ENCODE assay signal across 18 cellular contexts in the genomic region with DNA sequence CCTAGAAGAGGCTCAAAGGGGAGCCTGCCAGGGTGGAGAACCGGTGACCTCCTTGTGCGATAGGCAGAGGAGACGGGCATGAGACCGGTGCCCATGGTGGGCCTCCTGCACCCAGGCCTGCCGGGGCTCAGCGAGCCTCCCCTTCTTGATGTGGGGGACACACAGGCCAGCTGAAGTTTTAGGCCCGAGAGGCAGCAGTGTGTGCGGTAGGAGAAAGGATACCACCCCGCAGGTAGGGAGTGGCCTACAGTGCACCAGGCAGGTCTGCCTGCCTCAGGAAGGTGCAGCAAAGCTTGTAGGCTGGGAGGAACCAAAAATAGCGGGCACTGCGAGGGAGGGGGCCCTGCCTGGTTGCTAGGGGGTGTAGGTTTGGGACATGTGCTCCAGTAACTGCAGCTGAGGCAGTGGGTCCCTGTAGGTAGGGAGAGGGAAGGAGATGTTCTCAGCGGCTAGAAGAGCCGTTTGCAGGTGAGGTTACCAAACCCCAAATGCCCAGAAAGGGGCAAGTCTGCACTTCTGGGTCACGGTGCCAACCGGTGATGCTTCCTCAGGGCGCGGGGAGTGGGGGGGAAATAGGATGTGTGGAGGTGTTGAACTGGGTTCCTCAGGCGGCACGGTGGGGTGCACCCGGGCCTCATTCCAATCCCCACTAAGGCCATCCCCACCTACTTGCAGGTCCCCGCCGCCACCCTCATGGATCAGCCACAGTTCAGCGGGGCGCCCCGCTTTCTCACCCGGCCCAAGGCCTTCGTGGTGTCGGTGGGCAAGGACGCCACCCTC. TPM values are rescaled to one million over a fixed set of nuclear protein-coding genes. Genes with fewer than 3 reads are reported as not detected.
DNase-seq lines count a peak whose midpoint lies in the region; ATAC-seq and TF ChIP-seq lines count a peak whose summit lies in the region.
"Had no signal": no experiment of that assay in that cellular context is flagged by ENCODE, and none has a peak within 500 bp of the region (broad histone marks: within the 10 kb centered on the region; RNA-seq: fewer than 3 reads in every experiment).

No MANE protein-coding gene starts in this region.

- no peak for DNase-seq in activated naive CD4-positive, alpha-beta T cell treated with anti-CD3 and anti-CD28 coated beads, Interleukin-2, amount 10 ng/mL, durations not matched to agents 7 days and 5 days
- no peak for DNase-seq in activated naive CD4-positive, alpha-beta T cell treated with anti-CD3 and anti-CD28 coated beads, Interleukin-2, amount 50 U/mL, for 16 hours
- DNase-seq in IMR-90 (no peak), head of caudate nucleus (peak; percentile 53 to 97 (median 83)), psoas muscle (no peak), cerebellar cortex (ENCODE audit: low spot score) (no peak)
- DNase-seq: activated CD8-positive, alpha-beta memory T cell treated with anti-CD3 and anti-CD28 coated beads, Interleukin-2, amount 50 U/mL, for 4 hours; Caco-2; endodermal cell; GF-D8; NCI-H2107; NCI-H748 treated with DMSO at 0.1 percent for 48 hours; PC-3; SK-N-SH had no signal

- peaks cover 8% of the 10 kb centered on the region for H3K4me1 Mint-ChIP-seq in activated naive CD4-positive, alpha-beta T cell treated with anti-CD3 and anti-CD28 coated beads, Interleukin-2, amount 10 ng/mL, durations not matched to agents 7 days and 5 days

- no peak overlapping the region for H2BK20ac ChIP-seq in IMR-90 (ENCODE audit: low read depth, low read length)

- intact Hi-C loops in IMR-90 (cut with micrococcal nuclease), result loop anchor here (5.0 kb wide), 1 partner anchor 246 kb away; a partner anchor contains a TSS
- intact Hi-C loops in head of caudate nucleus (cut with DNase I), result no loop called here
- intact Hi-C loops in psoas muscle (cut with DNase I), result loop anchor here in 1 of 2 donors (5.0 to 10.0 kb wide), 2 partner anchors 66 to 274 kb away; partner anchors contain the start of gene RNF187

- H3K36me3 Mint-ChIP-seq in activated naive CD4-positive, alpha-beta T cell treated with anti-CD3 and anti-CD28 coated beads, Interleukin-2, amount 10 ng/mL, durations not matched to agents 7 days and 5 days, result no peaks in the 10 kb centered on the region

- H3K9me3 Mint-ChIP-seq in activated naive CD4-positive, alpha-beta T cell treated with anti-CD3 and anti-CD28 coated beads, Interleukin-2, amount 10 ng/mL, durations not matched to agents 7 days and 5 days, result no peaks in the 10 kb centered on the region

- peaks cover 16% of the 10 kb centered on the region for H3K27me3 Mint-ChIP-seq in activated naive CD4-positive, alpha-beta T cell treated with anti-CD3 and anti-CD28 coated beads, Interleukin-2, amount 10 ng/mL, durations not matched to agents 7 days and 5 days

- BruUV-seq in IMR-90 (replicated peaks; lab: Mats Ljungman, UMichigan), result no TSS peak

- no peak overlapping the region for H4K8ac ChIP-seq in IMR-90 (ENCODE audit: low read depth in 2 of 2, low read length in 2 of 2)

- no peak overlapping the region for H2BK15ac ChIP-seq in IMR-90 (ENCODE audit: low read depth, low read length)

- H3K56ac ChIP-seq in IMR-90 (ENCODE audit: extremely low read depth, insufficient read depth, low read length), result no peak overlapping the region

- no peak overlapping the region for H3K9ac ChIP-seq in IMR-90 (ENCODE audit: low read depth, low read length)
- H3K9ac ChIP-seq: SK-N-SH had no signal

- no peak for TF ChIP-seq RAD21 in IMR-90 (IDR thresholded peaks at IDR 0.05; ENCODE audit: low read length)

- in situ Hi-C loops in IMR-90 (cut with MboI; ENCODE audit: low sequenced_read_pairs), result no loop called here

- H3K4me1 ChIP-seq in IMR-90 (ENCODE audit: control insufficient read depth, insufficient read depth, low read length) (peaks cover 10% of the 10 kb centered on the region; the same call in 1 of the 2 replicates), psoas muscle (peaks cover 58% of the 10 kb centered on the region)
- H3K4me1 ChIP-seq: Caco-2 had no signal

- TF ChIP-seq CTCF in IMR-90 (conservative IDR thresholded peaks at IDR 0.05; ENCODE audit: low read depth, low read length), result no peak
- TF ChIP-seq CTCF in psoas muscle (IDR thresholded peaks at IDR 0.05), result no peak

- H2AK5ac ChIP-seq in IMR-90 (ENCODE audit: low read depth, low read length), result no peak overlapping the region

- no peak overlapping the region for H3K18ac ChIP-seq in IMR-90 (ENCODE audit: low read depth, low read length)

- no peak overlapping the region for H3K27ac Mint-ChIP-seq in activated naive CD4-positive, alpha-beta T cell treated with anti-CD3 and anti-CD28 coated beads, Interleukin-2, amount 10 ng/mL, durations not matched to agents 7 days and 5 days
- H3K27ac Mint-ChIP-seq: endodermal cell had no signal

- peaks cover 4% of the 10 kb centered on the region; the same call in 1 of the 2 replicates for H3K9me1 ChIP-seq in IMR-90 (ENCODE audit: insufficient read depth, low read length)

- TF ChIP-seq POLR2A in IMR-90 (IDR thresholded peaks at IDR 0.05; ENCODE audit: low read depth, low read length), result no peak

- no peak overlapping the region for H4K5ac ChIP-seq in IMR-90 (ENCODE audit: low read depth, low read length)

- H3K9me3 ChIP-seq in IMR-90 (ENCODE audit: control insufficient read depth, insufficient read depth, low read length) (no peaks in the 10 kb centered on the region), psoas muscle (no peaks in the 10 kb centered on the region)
- H3K9me3 ChIP-seq: Caco-2, ovary, SK-N-SH had no signal

- H3K4me2 ChIP-seq in IMR-90 (ENCODE audit: low read depth, low read length), result no peak overlapping the region
- H3K4me2 ChIP-seq: SK-N-SH, smooth muscle cell had no signal

- no peak overlapping the region for H3K4ac ChIP-seq in IMR-90 (ENCODE audit: low read depth, low read length)

- H3K4me3 Mint-ChIP-seq in activated naive CD4-positive, alpha-beta T cell treated with anti-CD3 and anti-CD28 coated beads, Interleukin-2, amount 10 ng/mL, durations not matched to agents 7 days and 5 days, result peak overlapping the region; percentile 39
- H3K4me3 Mint-ChIP-seq: endodermal cell had no signal

- CTCF ChIA-PET in activated naive CD4-positive, alpha-beta T cell treated with anti-CD3 and anti-CD28 coated beads, Interleukin-2, amount 10 ng/mL, durations not matched to agents 7 days and 5 days (lab: Charles Lee), result no interaction called here
- CTCF ChIA-PET in IMR-90 (lab: Yijun Ruan, JAX), result no interaction called here

- no peak overlapping the region for H2BK120ac ChIP-seq in IMR-90 (ENCODE audit: low read depth, low read length)

- H2BK5ac ChIP-seq in IMR-90 (ENCODE audit: low read depth, low read length, poor library complexity, severe bottlenecking), result no peak overlapping the region

- H3K79me1 ChIP-seq in IMR-90 (ENCODE audit: low read depth in 1 of 2, low read length in 2 of 2), result peaks cover 0 to 13% of the 10 kb centered on the region in 2 experiments; a peak in 2 of 4 replicates

- peak overlapping the region; percentile 28 for H2AK9ac ChIP-seq in IMR-90 (replicated peaks; ENCODE audit: low read depth, low read length, poor library complexity)

- no peak overlapping the region for H4K91ac ChIP-seq in IMR-90 (ENCODE audit: insufficient read depth, low read depth, low read length)

- peaks cover 3% of the 10 kb centered on the region; the same call in 1 of the 2 replicates for H3K36me3 ChIP-seq in IMR-90 (ENCODE audit: control insufficient read depth, insufficient read depth, low read length)
- H3K36me3 ChIP-seq in psoas muscle (ENCODE audit: insufficient read depth in 1 of 2, low read depth in 1 of 2), result peaks cover 0 to 27% of the 10 kb centered on the region in 2 donors
- H3K36me3 ChIP-seq: ovary had no signal

- no peak overlapping the region for H3K14ac ChIP-seq in IMR-90 (replicated peaks; ENCODE audit: low read depth, low read length)

- no peak overlapping the region for H3K4me3 ChIP-seq in IMR-90 (ENCODE audit: insufficient read depth, low read depth, low read length)
- H3K4me3 ChIP-seq in psoas muscle, result peak overlapping the region; percentile 91
- H3K4me3 ChIP-seq: ovary, smooth muscle cell had no signal

- H3K27me3 ChIP-seq in IMR-90 (ENCODE audit: control insufficient read depth, insufficient read depth, low read length), result no peaks in the 10 kb centered on the region; the same call in 1 of the 2 replicates
- no peaks in the 10 kb centered on the region for H3K27me3 ChIP-seq in psoas muscle (ENCODE audit: insufficient read depth in 3 of 3, low read length in 2 of 3)
- H3K27me3 ChIP-seq: ovary had no signal

- no peak overlapping the region for H2AFZ ChIP-seq in IMR-90 (replicated peaks; ENCODE audit: low read length, poor library complexity)

- dilution Hi-C loops in IMR-90 (cut with HindIII; ENCODE audit: low sequenced_read_pairs, unreplicated experiment), result no loop called here

- 93% methylated on average over 3 of the region's 29 CpGs; no CpG with 5 or more reads in 1 of the 2 experiments for WGBS in IMR-90 (ENCODE audit: extremely low coverage in 2 of 2, insufficient read length in 1 of 2), 2 experiments
- WGBS in psoas muscle, 3 donors, result 38 to 62% (median 54%) methylated on average over 26 to 29 of the region's 29 CpGs

- H3K27ac ChIP-seq in IMR-90 (ENCODE audit: insufficient read depth, low read length), result no peak overlapping the region
- H3K27ac ChIP-seq in psoas muscle, result peak overlapping the region; percentile 99
- H3K27ac ChIP-seq: ovary had no signal

- POLR2A ChIA-PET in IMR-90 (lab: Charles Lee; ENCODE audit: unreplicated experiment), result no interaction called here

- H4K20me1 ChIP-seq in IMR-90 (ENCODE audit: insufficient read depth, low read length), result peaks cover 5% of the 10 kb centered on the region; the same call in 1 of the 2 replicates

- ATAC-seq in IMR-90 (ENCODE audit: low read depth), result no peak
- no peak for ATAC-seq in psoas muscle
- ATAC-seq in GM19395 (IDR thresholded peaks at IDR 0.05; ENCODE audit: unreplicated experiment), result no peak
- no peak for ATAC-seq in GM19324 (IDR thresholded peaks at IDR 0.05; ENCODE audit: low FRiP score, unreplicated experiment)
- ATAC-seq: PC-3 had no signal

- H3K23ac ChIP-seq in IMR-90 (ENCODE audit: low read depth, low read length), result no peak overlapping the region

TF ChIP-seq in IMR-90, 13 proteins besides CTCF, POLR2A, EP300 and RAD21 (continues in another document):
- TF ChIP-seq RFX5 (IDR thresholded peaks at IDR 0.05; ENCODE audit: low read depth, low read length), result no peak
- no peak for TF ChIP-seq NFE2L2 (IDR thresholded peaks at IDR 0.05; ENCODE audit: low read depth, low read length)

RNA-seq across cellular contexts. Expression of gene OBSCN, which starts 3.4 kb away (rescaled TPM):
- total RNA-seq in IMR-90 (2012; rRNA removed) (4.1 and 4.2 TPM in 2 replicates), psoas muscle (1,000 to 10,000 TPM; 1,061 to 1,869 (median 1,568) TPM)
- polyA plus RNA-seq in IMR-90 (2012; rRNA removed) (9.5 and 10.0 TPM in 2 replicates), psoas muscle (100 to 1,000 TPM; 397 to 658 (median 442) TPM)
- polyA plus RNA-seq in IMR-90 (2012; cell fraction: cytosol; rRNA removed), result 3.6 and 7.2 TPM in 2 replicates
- 69.7 and 96.2 TPM in 2 replicates for polyA plus RNA-seq in IMR-90 (2012; cell fraction: nucleus; rRNA removed; ENCODE audit: low replicate concordance)

RNA-seq across cellular contexts. Expression of gene IBA57, which starts 45.7 kb away (rescaled TPM):
- 1.7 and 2.0 TPM in 2 replicates for total RNA-seq in IMR-90 (2012; rRNA removed)
- polyA plus RNA-seq in IMR-90 (2012; rRNA removed), result 2.6 TPM in 2 replicates
- polyA plus RNA-seq in IMR-90 (2012; cell fraction: cytosol; rRNA removed), result 3.8 and 4.0 TPM in 2 replicates
- polyA plus RNA-seq in IMR-90 (2012; cell fraction: nucleus; rRNA removed; ENCODE audit: low replicate concordance), result 4.9 and 9.5 TPM in 2 replicates
- 10 to 100 TPM; 11.3 to 26.2 (median 17.8) TPM for total RNA-seq in psoas muscle
- 10 to 100 TPM in 2 of 3 donors, 1 to 10 TPM in 1; 7.7 to 16.0 (median 11.5) TPM for polyA plus RNA-seq in psoas muscle

Comparison
In these comparisons a context has a peak if more than half of its experiments do, and no peak if none do; other contexts are left out.
1. DNase-seq: peak in head of caudate nucleus (42 of 42); none in activated naive CD4-positive, alpha-beta T cell treated with anti-CD3 and anti-CD28 coated beads, Interleukin-2, amount 10 ng/mL, durations not matched to agents 7 days and 5 days (single experiment), activated naive CD4-positive, alpha-beta T cell treated with anti-CD3 and anti-CD28 coated beads, Interleukin-2, amount 50 U/mL, for 16 hours (single experiment), IMR-90 (single experiment), psoas muscle (0 of 2) and cerebellar cortex (single experiment).
2. RNA of gene OBSCN, which starts 3.4 kb away (total RNA-seq): 1,061 to 1,869 TPM in psoas muscle; 4.1 to 4.2 TPM in IMR-90; every median in the first group is over 100 times any median in the second.